8 cellular contexts compared by ENCODE assay signal in genomic region chr4:40199999-40200880, GRCh38. TPM values are rescaled to one million over a fixed set of nuclear protein-coding genes. Genes with fewer than 3 reads are reported as not detected.
DNase-seq lines count a peak whose midpoint lies in the region; ATAC-seq and TF ChIP-seq lines count a peak whose summit lies in the region.

No MANE protein-coding gene starts in this region.

- peaks cover 77% of the 10 kb centered on the region for H3K36me3 Mint-ChIP-seq in activated CD8-positive, alpha-beta memory T cell treated with anti-CD3 and anti-CD28 coated beads, Interleukin-2, amount 10 ng/mL, durations not matched to agents 7 days and 5 days

- TF ChIP-seq CTCF in Loucy (conservative IDR thresholded peaks at IDR 0.05; ENCODE audit: low read length): no peak
- no peak for TF ChIP-seq CTCF in lung (IDR thresholded peaks at IDR 0.05; ENCODE audit: control extremely low read depth, extremely low read depth)
- TF ChIP-seq CTCF in BE2C (IDR thresholded peaks at IDR 0.05; ENCODE audit: low read depth, low read length): no peak

- peaks cover 72% of the 10 kb centered on the region for H4K20me1 ChIP-seq in Loucy (ENCODE audit: insufficient read depth, low read length, poor library complexity, severe bottlenecking)

- no peaks in the 10 kb centered on the region for H3K27me3 Mint-ChIP-seq in activated CD8-positive, alpha-beta memory T cell treated with anti-CD3 and anti-CD28 coated beads, Interleukin-2, amount 10 ng/mL, durations not matched to agents 7 days and 5 days

- H3K9ac ChIP-seq in Loucy (ENCODE audit: low read depth, low read length, poor library complexity, severe bottlenecking): peak overlapping the region; percentile 96

- peak; percentile 30 for TF ChIP-seq POLR2A in GM10847 (IDR thresholded peaks at IDR 0.05; ENCODE audit: extremely low read depth, insufficient read length)

- CTCF ChIA-PET in activated CD8-positive, alpha-beta memory T cell treated with anti-CD3 and anti-CD28 coated beads, Interleukin-2, amount 10 ng/mL, durations not matched to agents 7 days and 5 days (lab: Charles Lee): interaction anchor here (1.0 to 2.1 kb wide), 15 partner anchors 9 to 144 kb away, joined by 3 to 20 read pairs (median 6); partner anchors contain the start of gene N4BP2

- peaks cover 11% of the 10 kb centered on the region for H3K27me3 ChIP-seq in Loucy (ENCODE audit: insufficient read depth, low read length, poor library complexity, severe bottlenecking)
- no peaks in the 10 kb centered on the region for H3K27me3 ChIP-seq in lung (ENCODE audit: control insufficient read depth, insufficient read depth)
- H3K27me3 ChIP-seq in BE2C: no peaks in the 10 kb centered on the region

- peak overlapping the region; percentile 99 for H3K27ac Mint-ChIP-seq in activated CD8-positive, alpha-beta memory T cell treated with anti-CD3 and anti-CD28 coated beads, Interleukin-2, amount 10 ng/mL, durations not matched to agents 7 days and 5 days

- H3K4me1 ChIP-seq in Loucy (ENCODE audit: insufficient read depth, low read length, poor library complexity, severe bottlenecking) (peaks cover 32% of the 10 kb centered on the region), lung (ENCODE audit: control insufficient read depth in 2 of 2, insufficient read depth in 2 of 2, low read length in 2 of 2) (no peaks in the 10 kb centered on the region), BE2C (no peaks in the 10 kb centered on the region)

- H3K9me3 ChIP-seq in Loucy (ENCODE audit: insufficient read depth, low read depth, low read length): no peaks in the 10 kb centered on the region
- H3K9me3 ChIP-seq in lung (ENCODE audit: control insufficient read depth in 2 of 2, insufficient read depth in 1 of 2, low read length in 1 of 2): peaks cover 0 to 3% of the 10 kb centered on the region in 2 donors
- H3K9me3 ChIP-seq in BE2C: no peaks in the 10 kb centered on the region

- peak overlapping the region; percentile 96 for H3K4me3 ChIP-seq in Loucy (ENCODE audit: low read length, poor library complexity, severe bottlenecking)
- H3K4me3 ChIP-seq in lung: no peak overlapping the region
- no peak overlapping the region for H3K4me3 ChIP-seq in BE2C (ENCODE audit: low read depth, low read length)

- peaks cover 17% of the 10 kb centered on the region for H3F3A ChIP-seq in Loucy (ENCODE audit: low read depth)

- H3K4me1 Mint-ChIP-seq in activated CD8-positive, alpha-beta memory T cell treated with anti-CD3 and anti-CD28 coated beads, Interleukin-2, amount 10 ng/mL, durations not matched to agents 7 days and 5 days: peaks cover 51% of the 10 kb centered on the region

- DNase-seq in activated CD8-positive, alpha-beta memory T cell treated with anti-CD3 and anti-CD28 coated beads, Interleukin-2, amount 10 ng/mL, durations not matched to agents 7 days and 5 days: peak; percentile 94
- peak; percentile 35 for DNase-seq in lung (ENCODE audit: low spot score)
- DNase-seq in BE2C: no peak
- DNase-seq in middle frontal gyrus (ENCODE audit: extremely low spot score, low spot score): no peak
- no peak for DNase-seq in DMS79 (lab: John Stamatoyannopoulos, UW)

- no peaks in the 10 kb centered on the region for H3K9me2 ChIP-seq in Loucy (replicated peaks; ENCODE audit: low read depth, low read length)

- peak overlapping the region; percentile 96 for H3K4me2 ChIP-seq in Loucy (ENCODE audit: low read depth, low read length, poor library complexity, severe bottlenecking)

- peak overlapping the region; percentile 98 for H3K4me3 Mint-ChIP-seq in activated CD8-positive, alpha-beta memory T cell treated with anti-CD3 and anti-CD28 coated beads, Interleukin-2, amount 10 ng/mL, durations not matched to agents 7 days and 5 days

- no peak overlapping the region for H2AFZ ChIP-seq in Loucy (ENCODE audit: low read length)

- peak overlapping the region in 1 of 2 donors; percentile 62 for H3K27ac ChIP-seq in lung (ENCODE audit: low read depth in 1 of 2, low read length in 1 of 2)

- peaks cover 100% of the 10 kb centered on the region for H3K79me2 ChIP-seq in Loucy (ENCODE audit: insufficient read depth, low read length)

- ATAC-seq in GM21717 (IDR thresholded peaks at IDR 0.05; ENCODE audit: unreplicated experiment) (peak; percentile 45), lung (ENCODE audit: insufficient read depth, low FRiP score) (peak; percentile 28)
- ATAC-seq in activated CD8-positive, alpha-beta memory T cell treated with anti-CD3 and anti-CD28 coated beads, Interleukin-2, amount 10 ng/mL, durations not matched to agents 7 days and 5 days: peak; percentile 52

- WGBS in lung, 2 donors: 36 to 61% methylated on average over 15 of the region's 15 CpGs

- peaks cover 29% of the 10 kb centered on the region for H3K36me3 ChIP-seq in Loucy (ENCODE audit: insufficient read depth, low read length)
- H3K36me3 ChIP-seq in lung (ENCODE audit: control insufficient read depth in 2 of 2, insufficient read depth in 2 of 2, low read length in 2 of 2): no peaks in the 10 kb centered on the region
- H3K36me3 ChIP-seq in BE2C: no peaks in the 10 kb centered on the region

- no peaks in the 10 kb centered on the region for H3K9me3 Mint-ChIP-seq in activated CD8-positive, alpha-beta memory T cell treated with anti-CD3 and anti-CD28 coated beads, Interleukin-2, amount 10 ng/mL, durations not matched to agents 7 days and 5 days (ENCODE audit: low read depth)

RNA-seq across cellular contexts. Expression of gene RHOH, which starts 3.4 kb away (rescaled TPM):
- 100 to 1,000 TPM; 136 to 145 TPM for total RNA-seq in activated CD8-positive, alpha-beta memory T cell treated with anti-CD3 and anti-CD28 coated beads, Interleukin-2, amount 10 ng/mL, durations not matched to agents 7 days and 5 days
- 10 to 100 TPM in 1 of 2 donors, 1 to 10 TPM in 1; 8.3 to 12.9 TPM for total RNA-seq in lung
- polyA plus RNA-seq in lung: 10 to 100 TPM in 1 of 2 donors, 1 to 10 TPM in 1; 1.2 to 35.8 TPM
- 1.4 TPM for polyA plus RNA-seq in BE2C (2012; ENCODE audit: insufficient read depth, insufficient read length, low read depth)

Comparison
In these comparisons a context has a peak if more than half of its experiments do, and no peak if none do; other contexts are left out.
1. DNase-seq: peak in activated CD8-positive, alpha-beta memory T cell treated with anti-CD3 and anti-CD28 coated beads, Interleukin-2, amount 10 ng/mL, durations not matched to agents 7 days and 5 days (single experiment) and lung (single experiment); none in BE2C (single experiment), middle frontal gyrus (single experiment) and DMS79 (single experiment).
2. RNA of gene RHOH, which starts 3.4 kb away (total RNA-seq): 136 to 145 TPM in activated CD8-positive, alpha-beta memory T cell treated with anti-CD3 and anti-CD28 coated beads, Interleukin-2, amount 10 ng/mL, durations not matched to agents 7 days and 5 days; 8.3 to 12.9 TPM in lung; every median in the first group is over 4 times any median in the second.
3. Peak in every context shown above with its lines, with median percentiles within 50 percentile points of each other: ATAC-seq.